In genomic region chr19:8209965-8210659, GRCh38 we compare ENCODE assay signal across 8 cellular contexts. TPM values are rescaled to one million over a fixed set of nuclear protein-coding genes. Genes with fewer than 3 reads are reported as not detected.
DNase-seq lines count a peak whose midpoint lies in the region; ATAC-seq and TF ChIP-seq lines count a peak whose summit lies in the region.

No MANE protein-coding gene starts in this region.

- peaks cover 4% of the 10 kb centered on the region for H3K36me3 ChIP-seq in GM06990 (ENCODE audit: control insufficient read depth, insufficient read depth, low read length)
- peaks cover 0 to 14% (median 0%) of the 10 kb centered on the region in 3 experiments for H3K36me3 ChIP-seq in naive thymus-derived CD4-positive, alpha-beta T cell (ENCODE audit: control insufficient read depth in 2 of 3, insufficient read depth in 3 of 3, low read length in 3 of 3)

- no peak for TF ChIP-seq CTCF in GM06990 (IDR thresholded peaks at IDR 0.05; ENCODE audit: insufficient read depth, low read length, poor library complexity, severe bottlenecking)

- peaks cover 0 to 3% (median 0%) of the 10 kb centered on the region in 11 donors for H3K9me3 Mint-ChIP-seq in naive thymus-derived CD4-positive, alpha-beta T cell

- peak overlapping the region; percentile 72 to 94 (median 90) for H3K4me3 Mint-ChIP-seq in naive thymus-derived CD4-positive, alpha-beta T cell

- H3K27me3 ChIP-seq in GM06990 (replicated peaks; ENCODE audit: control insufficient read depth, insufficient read depth, low read length): no peaks in the 10 kb centered on the region
- no peaks in the 10 kb centered on the region for H3K27me3 ChIP-seq in naive thymus-derived CD4-positive, alpha-beta T cell (ENCODE audit: control insufficient read depth in 2 of 2, insufficient read depth in 2 of 2, low read length in 2 of 2)

- no peak for DNase-seq in GM06990 (ENCODE audit: extremely low read depth, insufficient read length)
- DNase-seq in naive thymus-derived CD4-positive, alpha-beta T cell: no peak
- DNase-seq in NOMO-1 treated with dmso at 0.1 percent for 144 hours (lab: John Stamatoyannopoulos, UW; ENCODE audit: unreplicated experiment): no peak

- POLR2A ChIA-PET in naive thymus-derived CD4-positive, alpha-beta T cell (lab: Charles Lee): interaction anchor here (0.5 to 1.9 kb wide), 8 partner anchors 13 to 333 kb away, joined by 3 to 17 read pairs (median 4); no protein-coding TSS in a partner anchor

- peak overlapping the region; percentile 72 to 96 (median 83) for H3K27ac Mint-ChIP-seq in naive thymus-derived CD4-positive, alpha-beta T cell

- peaks cover 0 to 18% (median 3%) of the 10 kb centered on the region in 5 donors for H3K36me3 Mint-ChIP-seq in naive thymus-derived CD4-positive, alpha-beta T cell

- CTCF ChIA-PET in naive thymus-derived CD4-positive, alpha-beta T cell (lab: Charles Lee): interaction anchor here (0.8 to 1.2 kb wide), 2 partner anchors 14 to 209 kb away, joined by 3 to 9 read pairs; no protein-coding TSS in a partner anchor

- intact Hi-C loops in naive thymus-derived CD4-positive, alpha-beta T cell (cut with micrococcal nuclease): loop anchor here (1.0 to 5.0 kb wide), 8 partner anchors 16 to 267 kb away; partner anchors contain the start of genes NDUFA7 (in 1 of the 2), RAB11B (in 1 of the 2), RPS28 (in 1 of the 2) and TIMM44 (in 1 of the 2)

- peaks cover 27 to 38% (median 36%) of the 10 kb centered on the region in 7 donors for H3K4me1 Mint-ChIP-seq in naive thymus-derived CD4-positive, alpha-beta T cell

- H3K27ac ChIP-seq in cingulate gyrus (ENCODE audit: low read depth, low read length): peak overlapping the region; percentile 87
- peak overlapping the region; percentile 96 for H3K27ac ChIP-seq in naive thymus-derived CD4-positive, alpha-beta T cell (ENCODE audit: low read depth, low read length)

- peak overlapping the region; percentile 96 for H3K4me3 ChIP-seq in GM06990 (replicated peaks; ENCODE audit: low read depth, low read length)
- H3K4me3 ChIP-seq in naive thymus-derived CD4-positive, alpha-beta T cell (ENCODE audit: low read length): peak overlapping the region; percentile 84

- no peak for TF ChIP-seq EP300 in Ishikawa (IDR thresholded peaks at IDR 0.05; ENCODE audit: borderline replicate concordance)

- no peaks in the 10 kb centered on the region for H3K9me3 ChIP-seq in naive thymus-derived CD4-positive, alpha-beta T cell (ENCODE audit: control insufficient read depth in 2 of 3, low read length in 3 of 3)

- ATAC-seq in naive thymus-derived CD4-positive, alpha-beta T cell: no peak
- no peak for ATAC-seq in GM21423 (IDR thresholded peaks at IDR 0.05; ENCODE audit: unreplicated experiment)
- no peak for ATAC-seq in HG03565 (IDR thresholded peaks at IDR 0.05; ENCODE audit: unreplicated experiment)
- ATAC-seq in HG03196 (IDR thresholded peaks at IDR 0.05; ENCODE audit: unreplicated experiment): no peak

- TF ChIP-seq RAD21 in Ishikawa (IDR thresholded peaks at IDR 0.05; ENCODE audit: low read depth): no peak

- peaks cover 5 to 17% of the 10 kb centered on the region in 2 donors for H3K4me1 ChIP-seq in naive thymus-derived CD4-positive, alpha-beta T cell (ENCODE audit: control insufficient read depth in 2 of 2, insufficient read depth in 2 of 2, low read length in 2 of 2)

- peaks cover 0 to 7% (median 0%) of the 10 kb centered on the region in 5 donors for H3K27me3 Mint-ChIP-seq in naive thymus-derived CD4-positive, alpha-beta T cell

TF ChIP-seq in Ishikawa, 13 proteins besides CTCF, POLR2A, EP300 and RAD21:
- TF ChIP-seq CEBPB (IDR thresholded peaks at IDR 0.05) (no peak), NFIC (IDR thresholded peaks at IDR 0.05) (no peak), CREB1 (IDR thresholded peaks at IDR 0.05; ENCODE audit: low read depth) (no peak), MAX (IDR thresholded peaks at IDR 0.05) (no peak), TEAD4 (IDR thresholded peaks at IDR 0.05) (no peak), ZBTB7A (IDR thresholded peaks at IDR 0.05; ENCODE audit: low read depth) (peak; percentile 33; the same call in 1 of the 2 replicates), YY1 (IDR thresholded peaks at IDR 0.05; ENCODE audit: low read depth) (no peak)

RNA-seq across cellular contexts. Expression of gene CERS4, which starts 0.9 kb away (rescaled TPM):
- total RNA-seq in naive thymus-derived CD4-positive, alpha-beta T cell: 10 to 100 TPM; 17.2 to 32.4 (median 27.4) TPM
- 10 to 100 TPM; 11.2 to 12.3 TPM for polyA plus RNA-seq in naive thymus-derived CD4-positive, alpha-beta T cell
